21 cellular contexts compared by ENCODE assay signal in the genomic region with DNA sequence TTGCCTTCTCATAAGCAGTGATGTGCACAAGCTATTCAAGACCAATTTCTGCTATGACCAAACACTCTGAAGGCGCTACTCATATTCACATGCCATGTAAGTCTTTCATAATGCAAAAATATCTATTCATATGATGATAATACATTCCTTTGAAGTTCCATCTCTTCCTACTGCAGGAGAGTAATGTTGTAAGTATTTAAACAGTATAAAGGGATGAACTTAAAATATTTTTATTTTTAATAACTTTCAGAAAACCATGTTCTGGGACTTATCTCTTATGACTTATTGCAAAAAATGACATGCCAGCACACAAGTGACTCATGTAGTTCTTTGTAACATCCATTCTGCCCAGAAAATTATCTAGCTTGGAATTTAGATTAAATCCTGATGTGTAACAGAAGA.
DNase-seq lines count a peak whose midpoint lies in the region; ATAC-seq and TF ChIP-seq lines count a peak whose summit lies in the region.
"Had no signal": no experiment of that assay in that cellular context is flagged by ENCODE, and none has a peak within 500 bp of the region (broad histone marks: within the 10 kb centered on the region; RNA-seq: fewer than 3 reads in every experiment).

No MANE protein-coding gene starts in this region.

- H3K4me1 Mint-ChIP-seq in HFFc6 (ENCODE audit: low read depth) (peaks cover 46% of the 10 kb centered on the region), GM23338 (no peaks in the 10 kb centered on the region)
- H3K4me1 Mint-ChIP-seq: CD4-positive, alpha-beta memory T cell; IgD-negative memory B cell had no signal

- H4K20me1 ChIP-seq in GM23338 (replicated peaks; ENCODE audit: insufficient read depth), result no peaks in the 10 kb centered on the region
- H4K20me1 ChIP-seq: BLaER1 treated with 17β-estradiol and CSF1 and Interleukin-3, amounts not matched to agents 10 nM and 100 nM had no signal

- no peak overlapping the region for H2AFZ ChIP-seq in GM23338

- no peak overlapping the region for H3K4me3 ChIP-seq in GM23338
- H3K4me3 ChIP-seq: BLaER1 treated with 17β-estradiol and CSF1 and Interleukin-3, amounts not matched to agents 10 nM and 100 nM had no signal

- no peaks in the 10 kb centered on the region for H3K9me3 Mint-ChIP-seq in HFFc6
- H3K9me3 Mint-ChIP-seq in GM23338, result no peaks in the 10 kb centered on the region

- H3K27ac Mint-ChIP-seq in HFFc6 (peak overlapping the region; percentile 14; the same call in 1 of the 2 replicates), GM23338 (no peak overlapping the region)

- no peak for ATAC-seq in GM23338
- ATAC-seq in HG03571 (IDR thresholded peaks at IDR 0.05; ENCODE audit: unreplicated experiment), result no peak
- ATAC-seq in HG02759 (IDR thresholded peaks at IDR 0.05; ENCODE audit: unreplicated experiment), result no peak
- ATAC-seq: Panc1 had no signal

- H3K36me3 Mint-ChIP-seq in HFFc6 (ENCODE audit: low read depth) (no peaks in the 10 kb centered on the region), GM23338 (ENCODE audit: low read depth) (no peaks in the 10 kb centered on the region)
- H3K36me3 Mint-ChIP-seq: CD4-positive, alpha-beta memory T cell; IgD-negative memory B cell had no signal

- H3F3A ChIP-seq in GM23338 (replicated peaks; ENCODE audit: low read depth), result no peaks in the 10 kb centered on the region

- H3K27me3 ChIP-seq in GM23338 (ENCODE audit: insufficient read depth), result no peaks in the 10 kb centered on the region
- H3K27me3 ChIP-seq: BLaER1 treated with 17β-estradiol and CSF1 and Interleukin-3, amounts not matched to agents 10 nM and 100 nM had no signal

- H3K4me3 Mint-ChIP-seq in HFFc6 (peak overlapping the region; percentile 11; the same call in 1 of the 2 replicates), GM23338 (no peak overlapping the region)
- H3K4me3 Mint-ChIP-seq: CD4-positive, alpha-beta memory T cell; IgD-negative memory B cell had no signal

- no peaks in the 10 kb centered on the region for H3K36me3 ChIP-seq in GM23338 (ENCODE audit: insufficient read depth)
- H3K36me3 ChIP-seq: BLaER1 treated with 17β-estradiol and CSF1 and Interleukin-3, amounts not matched to agents 10 nM and 100 nM had no signal

- DNase-seq in HFFc6 (no peak), amniotic stem cell (lab: John Stamatoyannopoulos, UW) (peak; percentile 42), hepatic stellate cell (ENCODE audit: low spot score) (peak; percentile 5), GM23338 (ENCODE audit: low spot score) (no peak), superior temporal gyrus (ENCODE audit: extremely low spot score) (no peak)
- DNase-seq: Caco-2; DMS 273 treated with DMSO at 0.1 percent for 48 hours; DND-41; MV-4-11; NCI-H1105 treated with DMSO at 0.1 percent for 48 hours; NCI-H2029 treated with DMSO at 0.1 percent for 48 hours; NCI-H226; NCI-H510A treated with DMSO at 0.1 percent for 48 hours; NCI-H774; NK-92 treated with Interleukin-12 subunit alpha and Interleukin-12 subunit beta, amount 100 ng/mL, for 24 hours had no signal

- H3K4me2 ChIP-seq in GM23338, result no peak overlapping the region
- H3K4me2 ChIP-seq: BLaER1 treated with 17β-estradiol and CSF1 and Interleukin-3, amounts not matched to agents 10 nM and 100 nM had no signal

- no peaks in the 10 kb centered on the region for H3K9me2 ChIP-seq in GM23338 (ENCODE audit: insufficient read depth)

- no peaks in the 10 kb centered on the region for H3K27me3 Mint-ChIP-seq in HFFc6 (ENCODE audit: insufficient read depth)
- H3K27me3 Mint-ChIP-seq in GM23338 (ENCODE audit: insufficient read depth, low read depth, poor library complexity), result no peaks in the 10 kb centered on the region
- H3K27me3 Mint-ChIP-seq: CD4-positive, alpha-beta memory T cell; IgD-negative memory B cell had no signal

- H3K27ac ChIP-seq in GM23338 (ENCODE audit: low read depth), result no peak overlapping the region
- H3K27ac ChIP-seq: BLaER1 treated with 17β-estradiol and CSF1 and Interleukin-3, amounts not matched to agents 10 nM and 100 nM had no signal

- no peaks in the 10 kb centered on the region for H3K4me1 ChIP-seq in GM23338 (ENCODE audit: insufficient read depth)
- H3K4me1 ChIP-seq: BLaER1 treated with 17β-estradiol and CSF1 and Interleukin-3, amounts not matched to agents 10 nM and 100 nM; Caco-2 had no signal

- TF ChIP-seq CTCF in HFFc6 (IDR thresholded peaks at IDR 0.05) (no peak), GM23338 (conservative IDR thresholded peaks at IDR 0.05; ENCODE audit: low read depth in 2 of 2) (no peak)

- no peaks in the 10 kb centered on the region for H3K79me2 ChIP-seq in GM23338 (replicated peaks; ENCODE audit: insufficient read depth)

TF ChIP-seq in GM23338, 12 proteins besides CTCF, POLR2A, EP300 and RAD21 (continues in another document):
- no peak for TF ChIP-seq NANOG (IDR thresholded peaks at IDR 0.05; ENCODE audit: borderline replicate concordance)
- TF ChIP-seq ZNF331 (CRISPR knock-in tag; IDR thresholded peaks at IDR 0.05; ENCODE audit: low read depth), result no peak
- TF ChIP-seq, protein P1, sequence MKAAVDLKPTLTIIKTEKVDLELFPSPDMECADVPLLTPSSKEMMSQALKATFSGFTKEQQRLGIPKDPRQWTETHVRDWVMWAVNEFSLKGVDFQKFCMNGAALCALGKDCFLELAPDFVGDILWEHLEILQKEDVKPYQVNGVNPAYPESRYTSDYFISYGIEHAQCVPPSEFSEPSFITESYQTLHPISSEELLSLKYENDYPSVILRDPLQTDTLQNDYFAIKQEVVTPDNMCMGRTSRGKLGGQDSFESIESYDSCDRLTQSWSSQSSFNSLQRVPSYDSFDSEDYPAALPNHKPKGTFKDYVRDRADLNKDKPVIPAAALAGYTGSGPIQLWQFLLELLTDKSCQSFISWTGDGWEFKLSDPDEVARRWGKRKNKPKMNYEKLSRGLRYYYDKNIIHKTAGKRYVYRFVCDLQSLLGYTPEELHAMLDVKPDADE (IDR thresholded peaks at IDR 0.05), result no peak
- TF ChIP-seq EZH2 (IDR thresholded peaks at IDR 0.05; ENCODE audit: low read depth, unreplicated experiment), result no peak
- TF ChIP-seq, protein P2, sequence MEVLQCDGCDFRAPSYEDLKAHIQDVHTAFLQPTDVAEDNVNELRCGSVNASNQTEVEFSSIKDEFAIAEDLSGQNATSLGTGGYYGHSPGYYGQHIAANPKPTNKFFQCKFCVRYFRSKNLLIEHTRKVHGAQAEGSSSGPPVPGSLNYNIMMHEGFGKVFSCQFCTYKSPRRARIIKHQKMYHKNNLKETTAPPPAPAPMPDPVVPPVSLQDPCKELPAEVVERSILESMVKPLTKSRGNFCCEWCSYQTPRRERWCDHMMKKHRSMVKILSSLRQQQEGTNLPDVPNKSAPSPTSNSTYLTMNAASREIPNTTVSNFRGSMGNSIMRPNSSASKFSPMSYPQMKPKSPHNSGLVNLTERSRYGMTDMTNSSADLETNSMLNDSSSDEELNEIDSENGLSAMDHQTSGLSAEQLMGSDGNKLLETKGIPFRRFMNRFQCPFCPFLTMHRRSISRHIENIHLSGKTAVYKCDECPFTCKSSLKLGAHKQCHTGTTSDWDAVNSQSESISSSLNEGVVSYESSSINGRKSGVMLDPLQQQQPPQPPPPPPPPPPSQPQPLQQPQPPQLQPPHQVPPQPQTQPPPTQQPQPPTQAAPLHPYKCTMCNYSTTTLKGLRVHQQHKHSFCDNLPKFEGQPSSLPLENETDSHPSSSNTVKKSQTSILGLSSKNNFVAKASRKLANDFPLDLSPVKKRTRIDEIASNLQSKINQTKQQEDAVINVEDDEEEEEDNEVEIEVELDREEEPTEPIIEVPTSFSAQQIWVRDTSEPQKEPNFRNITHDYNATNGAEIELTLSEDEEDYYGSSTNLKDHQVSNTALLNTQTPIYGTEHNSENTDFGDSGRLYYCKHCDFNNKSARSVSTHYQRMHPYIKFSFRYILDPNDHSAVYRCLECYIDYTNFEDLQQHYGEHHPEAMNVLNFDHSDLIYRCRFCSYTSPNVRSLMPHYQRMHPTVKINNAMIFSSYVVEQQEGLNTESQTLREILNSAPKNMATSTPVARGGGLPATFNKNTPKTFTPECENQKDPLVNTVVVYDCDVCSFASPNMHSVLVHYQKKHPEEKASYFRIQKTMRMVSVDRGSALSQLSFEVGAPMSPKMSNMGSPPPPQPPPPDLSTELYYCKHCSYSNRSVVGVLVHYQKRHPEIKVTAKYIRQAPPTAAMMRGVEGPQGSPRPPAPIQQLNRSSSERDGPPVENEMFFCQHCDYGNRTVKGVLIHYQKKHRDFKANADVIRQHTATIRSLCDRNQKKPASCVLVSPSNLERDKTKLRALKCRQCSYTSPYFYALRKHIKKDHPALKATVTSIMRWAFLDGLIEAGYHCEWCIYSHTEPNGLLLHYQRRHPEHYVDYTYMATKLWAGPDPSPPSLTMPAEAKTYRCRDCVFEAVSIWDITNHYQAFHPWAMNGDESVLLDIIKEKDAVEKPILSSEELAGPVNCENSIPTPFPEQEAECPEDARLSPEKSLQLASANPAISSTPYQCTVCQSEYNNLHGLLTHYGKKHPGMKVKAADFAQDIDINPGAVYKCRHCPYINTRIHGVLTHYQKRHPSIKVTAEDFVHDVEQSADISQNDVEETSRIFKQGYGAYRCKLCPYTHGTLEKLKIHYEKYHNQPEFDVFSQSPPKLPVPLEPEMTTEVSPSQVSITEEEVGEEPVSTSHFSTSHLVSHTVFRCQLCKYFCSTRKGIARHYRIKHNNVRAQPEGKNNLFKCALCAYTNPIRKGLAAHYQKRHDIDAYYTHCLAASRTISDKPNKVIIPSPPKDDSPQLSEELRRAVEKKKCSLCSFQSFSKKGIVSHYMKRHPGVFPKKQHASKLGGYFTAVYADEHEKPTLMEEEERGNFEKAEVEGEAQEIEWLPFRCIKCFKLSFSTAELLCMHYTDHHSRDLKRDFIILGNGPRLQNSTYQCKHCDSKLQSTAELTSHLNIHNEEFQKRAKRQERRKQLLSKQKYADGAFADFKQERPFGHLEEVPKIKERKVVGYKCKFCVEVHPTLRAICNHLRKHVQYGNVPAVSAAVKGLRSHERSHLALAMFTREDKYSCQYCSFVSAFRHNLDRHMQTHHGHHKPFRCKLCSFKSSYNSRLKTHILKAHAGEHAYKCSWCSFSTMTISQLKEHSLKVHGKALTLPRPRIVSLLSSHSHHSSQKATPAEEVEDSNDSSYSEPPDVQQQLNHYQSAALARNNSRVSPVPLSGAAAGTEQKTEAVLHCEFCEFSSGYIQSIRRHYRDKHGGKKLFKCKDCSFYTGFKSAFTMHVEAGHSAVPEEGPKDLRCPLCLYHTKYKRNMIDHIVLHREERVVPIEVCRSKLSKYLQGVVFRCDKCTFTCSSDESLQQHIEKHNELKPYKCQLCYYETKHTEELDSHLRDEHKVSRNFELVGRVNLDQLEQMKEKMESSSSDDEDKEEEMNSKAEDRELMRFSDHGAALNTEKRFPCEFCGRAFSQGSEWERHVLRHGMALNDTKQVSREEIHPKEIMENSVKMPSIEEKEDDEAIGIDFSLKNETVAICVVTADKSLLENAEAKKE (CRISPR knock-in tag; IDR thresholded peaks at IDR 0.05), result no peak
- no peak for TF ChIP-seq EZH2phosphoT487 (IDR thresholded peaks at IDR 0.05; ENCODE audit: unreplicated experiment)
- TF ChIP-seq JUNB (IDR thresholded peaks at IDR 0.05; ENCODE audit: unreplicated experiment), result no peak
- no peak for TF ChIP-seq POLR2AphosphoS5 (IDR thresholded peaks at IDR 0.05; ENCODE audit: low read depth)
- TF ChIP-seq ZNF114 (CRISPR knock-in tag; IDR thresholded peaks at IDR 0.05), result no peak
- no peak for TF ChIP-seq STAT1 (IDR thresholded peaks at IDR 0.05; ENCODE audit: unreplicated experiment)

Comparison
In these comparisons a context has a peak if more than half of its experiments do, and no peak if none do; other contexts are left out.
1. DNase-seq: peak in amniotic stem cell (single experiment) and hepatic stellate cell (single experiment); none in HFFc6 (single experiment), GM23338 (single experiment) and superior temporal gyrus (single experiment).